8 cellular contexts compared by ENCODE assay signal in genomic region chr7:131556055-131556911, GRCh38. TPM values are rescaled to one million over a fixed set of nuclear protein-coding genes. Genes with fewer than 3 reads are reported as not detected.
DNase-seq lines count a peak whose midpoint lies in the region; ATAC-seq lines count a peak whose summit lies in the region.

Gene PODXL (minus strand): TSS chr7:131556628. CDS start chr7:131556359, 269 bp downstream.

- no peaks in the 10 kb centered on the region for H3K9me3 ChIP-seq in mesodermal cell (ENCODE audit: control insufficient read depth, low read length)

- peak within 1 kb of the TSS; percentile 68 for H3K27ac ChIP-seq in mesodermal cell (ENCODE audit: low read depth, low read length, severe bottlenecking)

- in situ Hi-C loops in endometrial microvascular endothelial cells (cut with HindIII; ENCODE audit: inconsistent ontology term, low pct_unique_long_range_greater_than_20kb, low sequenced_read_pairs) = no loop called here

- DNase-seq in AML-193 (lab: John Stamatoyannopoulos, UW) (peak; percentile 39 to 59), NCI-H748 treated with DMSO at 0.1 percent for 48 hours (lab: John Stamatoyannopoulos, UW) (peak; percentile 50)
- peak in 2 of 3 experiments; percentile 12 to 34 for DNase-seq in activated CD8-positive, alpha-beta memory T cell treated with anti-CD3 and anti-CD28 coated beads for 48 hours (ENCODE audit: low read depth in 2 of 3, low spot score in 2 of 3)
- peak; percentile 37 for DNase-seq in stimulated activated CD8-positive, alpha-beta memory T cell treated with anti-CD3 and anti-CD28 coated beads, Interleukin-4, amount 100 ng/mL, for 24 hours (ENCODE audit: low read depth)

- ATAC-seq in GM19025 (IDR thresholded peaks at IDR 0.05; ENCODE audit: low read depth, unreplicated experiment) (peak; percentile 69), HG03196 (IDR thresholded peaks at IDR 0.05; ENCODE audit: unreplicated experiment) (peak; percentile 61)

- WGBS in mesodermal cell (ENCODE audit: insufficient coverage in 2 of 2), 2 experiments = 0 to 1% methylated on average over 71 to 83 of the region's 112 CpGs

- peaks cover 39% of the 10 kb centered on the region for H3K4me1 ChIP-seq in mesodermal cell (ENCODE audit: control insufficient read depth, insufficient read depth, low read length, poor library complexity, severe bottlenecking)

- H3K4me3 ChIP-seq in mesodermal cell (ENCODE audit: extremely low read depth, insufficient read depth, low read length, poor library complexity, severe bottlenecking) = peak within 1 kb of the TSS; percentile 75

- H3K36me3 ChIP-seq in mesodermal cell (ENCODE audit: control insufficient read depth, insufficient read depth, low read length) = peaks cover 24% of the 10 kb centered on the region

RNA-seq across cellular contexts. Expression of gene PODXL, which starts in this region (rescaled TPM):
- total RNA-seq in endometrial microvascular endothelial cells (ENCODE audit: inconsistent ontology term) = 150 TPM
- 209 TPM for polyA plus RNA-seq in mesodermal cell (2013, experiment 1 of 2)
- 222 TPM for polyA plus RNA-seq in mesodermal cell (2013, experiment 2 of 2)

Comparison
In these comparisons a context has a peak if more than half of its experiments do, and no peak if none do; other contexts are left out.
1. Peak in every context shown above with its lines: DNase-seq, ATAC-seq, H3K4me3 ChIP-seq and H3K27ac ChIP-seq.